In the genomic region with DNA sequence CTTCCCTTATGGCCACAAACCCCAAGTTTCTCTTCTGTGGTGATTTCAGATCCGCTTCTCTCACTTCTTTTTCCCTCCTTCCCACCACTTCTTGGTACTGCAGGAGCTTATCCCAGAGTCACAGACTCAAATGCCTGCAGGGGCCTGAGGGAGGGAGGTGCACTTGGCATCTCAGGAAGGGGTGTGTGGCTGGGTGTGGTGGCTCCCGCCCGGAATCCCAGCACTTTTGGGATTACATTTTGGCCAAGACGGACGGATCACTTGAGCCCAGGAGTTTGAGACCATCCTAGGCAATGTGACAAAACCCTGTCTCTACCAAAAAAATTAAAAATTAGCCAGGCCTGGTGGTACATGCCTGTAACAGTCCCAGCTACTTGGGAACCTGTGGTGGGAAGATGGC, we compare ENCODE assay signal across 16 cellular contexts. TPM values are rescaled to one million over a fixed set of nuclear protein-coding genes. Genes with fewer than 3 reads are reported as not detected.
DNase-seq lines count a peak whose midpoint lies in the region; ATAC-seq and TF ChIP-seq lines count a peak whose summit lies in the region.
"Had no signal": no experiment of that assay in that cellular context is flagged by ENCODE, and none has a peak within 500 bp of the region (broad histone marks: within the 10 kb centered on the region; RNA-seq: fewer than 3 reads in every experiment).

No MANE protein-coding gene starts in this region.

- peaks cover 11 to 35% (median 18%) of the 10 kb centered on the region in 4 donors for H3K4me1 Mint-ChIP-seq in CD4-positive, CD25-positive, alpha-beta regulatory T cell
- H3K4me1 Mint-ChIP-seq in dendritic cell treated with granulocyte-macrophage colony-stimulating factor and Interleukin-4, amounts not matched to agents 40 ng/mL and 50 ng/mL, for 4 days (ENCODE audit: low read depth), result peaks cover 58% of the 10 kb centered on the region
- peaks cover 30% of the 10 kb centered on the region for H3K4me1 Mint-ChIP-seq in stimulated activated effector memory CD8-positive, alpha-beta T cell treated with anti-CD3 and anti-CD28 coated beads, Interleukin-12 subunit alpha, Interleukin-12 subunit beta, amount 100 ng/mL, for 72 hours

- no peak for ATAC-seq in CD4-positive, CD25-positive, alpha-beta regulatory T cell (ENCODE audit: low read depth in 2 of 2)
- no peak for ATAC-seq in stimulated activated effector memory CD8-positive, alpha-beta T cell treated with anti-CD3 and anti-CD28 coated beads, Interleukin-12 subunit alpha, Interleukin-12 subunit beta, amount 100 ng/mL, for 72 hours
- ATAC-seq in GM21825 (IDR thresholded peaks at IDR 0.05; ENCODE audit: unreplicated experiment) (no peak), GM19023 (IDR thresholded peaks at IDR 0.05; ENCODE audit: unreplicated experiment) (no peak)

- H3K27ac Mint-ChIP-seq in CD4-positive, CD25-positive, alpha-beta regulatory T cell, result peak overlapping the region in 1 of 3 donors; percentile 12
- H3K27ac Mint-ChIP-seq in dendritic cell treated with granulocyte-macrophage colony-stimulating factor and Interleukin-4, amounts not matched to agents 40 ng/mL and 50 ng/mL, for 4 days, result peak overlapping the region; percentile 69
- H3K27ac Mint-ChIP-seq in stimulated activated effector memory CD8-positive, alpha-beta T cell treated with anti-CD3 and anti-CD28 coated beads, Interleukin-12 subunit alpha, Interleukin-12 subunit beta, amount 100 ng/mL, for 72 hours, result peak overlapping the region; percentile 79

- no peak for TF ChIP-seq POLR2A in esophagus squamous epithelium (IDR thresholded peaks at IDR 0.05)

- intact Hi-C loops in dendritic cell treated with granulocyte-macrophage colony-stimulating factor and Interleukin-4, amounts not matched to agents 40 ng/mL and 50 ng/mL, for 4 days (cut with micrococcal nuclease), result no loop called here
- intact Hi-C loops in esophagus squamous epithelium (cut with DNase I), result loop anchor here (5.0 kb wide), 1 partner anchor 132 kb away; the partner anchor contains the start of gene FXYD7

- no peak overlapping the region for H3K4me3 ChIP-seq in CD4-positive, CD25-positive, alpha-beta regulatory T cell (ENCODE audit: low read depth, low read length)
- no peak overlapping the region for H3K4me3 ChIP-seq in esophagus squamous epithelium

- peak overlapping the region in 3 of 4 donors; percentile 39 to 87 (median 47) for H3K4me3 Mint-ChIP-seq in CD4-positive, CD25-positive, alpha-beta regulatory T cell
- no peak overlapping the region for H3K4me3 Mint-ChIP-seq in dendritic cell treated with granulocyte-macrophage colony-stimulating factor and Interleukin-4, amounts not matched to agents 40 ng/mL and 50 ng/mL, for 4 days
- no peak overlapping the region for H3K4me3 Mint-ChIP-seq in stimulated activated effector memory CD8-positive, alpha-beta T cell treated with anti-CD3 and anti-CD28 coated beads, Interleukin-12 subunit alpha, Interleukin-12 subunit beta, amount 100 ng/mL, for 72 hours

- 54 to 70% methylated on average over 5 of the region's 5 CpGs for WGBS in esophagus squamous epithelium, 2 donors

- H3K27me3 Mint-ChIP-seq in CD4-positive, CD25-positive, alpha-beta regulatory T cell, result no peaks in the 10 kb centered on the region
- H3K27me3 Mint-ChIP-seq in dendritic cell treated with granulocyte-macrophage colony-stimulating factor and Interleukin-4, amounts not matched to agents 40 ng/mL and 50 ng/mL, for 4 days, result no peaks in the 10 kb centered on the region

- no peak for DNase-seq in CD4-positive, CD25-positive, alpha-beta regulatory T cell
- DNase-seq in MV-4-11 (lab: John Stamatoyannopoulos, UW) (peak; percentile 76), esophagus squamous epithelium (lab: John Stamatoyannopoulos, UW) (no peak)
- no peak for DNase-seq in stimulated activated effector memory CD8-positive, alpha-beta T cell treated with anti-CD3 and anti-CD28 coated beads, Interleukin-12 subunit alpha, Interleukin-12 subunit beta, amount 100 ng/mL, for 72 hours (ENCODE audit: low spot score in 2 of 2)
- DNase-seq: C1 segment of cervical spinal cord, H7, KG1, NCI-H1417 treated with DMSO at 0.1 percent for 48 hours, NCI-H187 treated with DMSO at 0.1 percent for 48 hours, NCI-H2227 treated with DMSO at 0.1 percent for 48 hours, NCI-H510A treated with DMSO at 0.1 percent for 48 hours, NCI-H774, RPMI8226 had no signal

- H3K4me1 ChIP-seq in CD4-positive, CD25-positive, alpha-beta regulatory T cell (ENCODE audit: control insufficient read depth, insufficient read depth, low read length, poor library complexity, severe bottlenecking), result peaks cover 6% of the 10 kb centered on the region
- H3K4me1 ChIP-seq in esophagus squamous epithelium, result peaks cover 4 to 49% (median 9%) of the 10 kb centered on the region in 3 donors

- no peaks in the 10 kb centered on the region for H3K9me3 ChIP-seq in CD4-positive, CD25-positive, alpha-beta regulatory T cell (ENCODE audit: control insufficient read depth in 2 of 2, low read length in 2 of 2)
- H3K9me3 ChIP-seq in esophagus squamous epithelium, result no peaks in the 10 kb centered on the region

- H3K9me3 Mint-ChIP-seq in CD4-positive, CD25-positive, alpha-beta regulatory T cell, result no peaks in the 10 kb centered on the region
- H3K9me3 Mint-ChIP-seq in dendritic cell treated with granulocyte-macrophage colony-stimulating factor and Interleukin-4, amounts not matched to agents 40 ng/mL and 50 ng/mL, for 4 days, result no peaks in the 10 kb centered on the region
- no peaks in the 10 kb centered on the region for H3K9me3 Mint-ChIP-seq in stimulated activated effector memory CD8-positive, alpha-beta T cell treated with anti-CD3 and anti-CD28 coated beads, Interleukin-12 subunit alpha, Interleukin-12 subunit beta, amount 100 ng/mL, for 72 hours

- H3K36me3 ChIP-seq in CD4-positive, CD25-positive, alpha-beta regulatory T cell (ENCODE audit: control insufficient read depth, insufficient read depth, low read length), result peaks cover 51% of the 10 kb centered on the region
- peaks cover 23 to 93% (median 46%) of the 10 kb centered on the region in 3 donors for H3K36me3 ChIP-seq in esophagus squamous epithelium

- no peak for TF ChIP-seq CTCF in esophagus squamous epithelium (IDR thresholded peaks at IDR 0.05)

- H3K36me3 Mint-ChIP-seq in CD4-positive, CD25-positive, alpha-beta regulatory T cell, result peaks cover 43% of the 10 kb centered on the region
- peaks cover 99% of the 10 kb centered on the region for H3K36me3 Mint-ChIP-seq in dendritic cell treated with granulocyte-macrophage colony-stimulating factor and Interleukin-4, amounts not matched to agents 40 ng/mL and 50 ng/mL, for 4 days (ENCODE audit: low read depth)
- H3K36me3 Mint-ChIP-seq in stimulated activated effector memory CD8-positive, alpha-beta T cell treated with anti-CD3 and anti-CD28 coated beads, Interleukin-12 subunit alpha, Interleukin-12 subunit beta, amount 100 ng/mL, for 72 hours, result peaks cover 93% of the 10 kb centered on the region

- no peaks in the 10 kb centered on the region for H3K27me3 ChIP-seq in CD4-positive, CD25-positive, alpha-beta regulatory T cell (ENCODE audit: control insufficient read depth, insufficient read depth, low read length)
- no peaks in the 10 kb centered on the region for H3K27me3 ChIP-seq in esophagus squamous epithelium

- no peak overlapping the region for H3K27ac ChIP-seq in CD4-positive, CD25-positive, alpha-beta regulatory T cell (ENCODE audit: insufficient read depth, low read length, poor library complexity, severe bottlenecking)
- H3K27ac ChIP-seq in esophagus squamous epithelium, result no peak overlapping the region

RNA-seq across cellular contexts. Expression of gene USF2, which starts 5.6 kb away (rescaled TPM):
- 277 TPM for total RNA-seq in CD4-positive, CD25-positive, alpha-beta regulatory T cell
- polyA plus RNA-seq in CD4-positive, CD25-positive, alpha-beta regulatory T cell, result 10 to 100 TPM in 1 of 4 donors, 1 to 10 TPM in 3; 5.9 to 10.1 (median 6.8) TPM
- total RNA-seq in esophagus squamous epithelium, result 10 to 100 TPM; 56.1 to 79.7 (median 59.0) TPM

RNA-seq across cellular contexts. Expression of gene HAMP, which starts 8.0 kb away (rescaled TPM):
- 0.32 TPM for total RNA-seq in CD4-positive, CD25-positive, alpha-beta regulatory T cell
- polyA plus RNA-seq in CD4-positive, CD25-positive, alpha-beta regulatory T cell, result not detected
- total RNA-seq in esophagus squamous epithelium, result not detected
- total RNA-seq: H7 had no signal

RNA-seq across cellular contexts. Expression of gene MAG, which starts 17.6 kb away (rescaled TPM):
- not detected for total RNA-seq in CD4-positive, CD25-positive, alpha-beta regulatory T cell
- under 1 TPM in 2 of 4 donors, not detected in 2; 0.16 to 0.28 TPM for polyA plus RNA-seq in CD4-positive, CD25-positive, alpha-beta regulatory T cell
- 1 to 10 TPM in 1 of 4 donors, not detected in 3; 2.3 TPM for total RNA-seq in esophagus squamous epithelium

RNA-seq across cellular contexts. Expression of gene LSR, which starts 25.5 kb away (rescaled TPM):
- total RNA-seq in CD4-positive, CD25-positive, alpha-beta regulatory T cell, result 28.1 TPM
- 10 to 100 TPM; 47.8 to 66.1 (median 53.7) TPM for polyA plus RNA-seq in CD4-positive, CD25-positive, alpha-beta regulatory T cell
- total RNA-seq in esophagus squamous epithelium, result 100 to 1,000 TPM in 1 of 4 donors, 10 to 100 TPM in 3; 36.0 to 113 (median 79.4) TPM

RNA-seq across cellular contexts. Expression of gene FAM187B, which starts 45.8 kb away (rescaled TPM):
- not detected for total RNA-seq in CD4-positive, CD25-positive, alpha-beta regulatory T cell
- not detected for polyA plus RNA-seq in CD4-positive, CD25-positive, alpha-beta regulatory T cell
- not detected for total RNA-seq in esophagus squamous epithelium
- total RNA-seq: H7 had no signal

Comparison
In these comparisons a context has a peak if more than half of its experiments do, and no peak if none do; other contexts are left out.
1. H3K4me3 Mint-ChIP-seq: peak in CD4-positive, CD25-positive, alpha-beta regulatory T cell (3 of 4); none in dendritic cell treated with granulocyte-macrophage colony-stimulating factor and Interleukin-4, amounts not matched to agents 40 ng/mL and 50 ng/mL, for 4 days (single experiment) and stimulated activated effector memory CD8-positive, alpha-beta T cell treated with anti-CD3 and anti-CD28 coated beads, Interleukin-12 subunit alpha, Interleukin-12 subunit beta, amount 100 ng/mL, for 72 hours (single experiment).